In genomic region chr16:71902656-71903365, GRCh38 we compare ENCODE assay signal across 1 cellular context.
TF ChIP-seq lines count a peak whose summit lies in the region.

No MANE protein-coding gene starts in this region.

TF ChIP-seq in HepG2, 621 proteins besides CTCF, POLR2A, EP300 and RAD21:
- TF ChIP-seq ZNF605 (CRISPR knock-in tag; IDR thresholded peaks at IDR 0.05) (0 out of 2 replicates have a peak, but pooled peaks have one; percentile 26), ELF4 (CRISPR knock-in tag; IDR thresholded peaks at IDR 0.05; ENCODE audit: borderline replicate concordance) (0 out of 2 replicates have a peak, but pooled peaks have one; percentile 13), MAFK (conservative IDR thresholded peaks at IDR 0.05 in 1 of 2, IDR thresholded peaks at IDR 0.05 in 1 of 2; ENCODE audit: low read length in 2 of 2) (peak in 1 of 2 experiments; percentile 49; a peak in 2 of 4 replicates), MAFF (IDR thresholded peaks at IDR 0.05; ENCODE audit: low read depth, low read length) (peak; percentile 24; the same call in 1 of the 2 replicates), ZMYM3 (CRISPR knock-in tag; IDR thresholded peaks at IDR 0.05) (peak; percentile 65), TRIM24 (CRISPR knock-in tag; IDR thresholded peaks at IDR 0.05) (no peak), ZNF121 (CRISPR knock-in tag; IDR thresholded peaks at IDR 0.05) (peak; percentile 97), SP2 (CRISPR knock-in tag; IDR thresholded peaks at IDR 0.05) (no peak), ZNF770 (CRISPR knock-in tag; IDR thresholded peaks at IDR 0.05) (peak; percentile 88)
TF ChIP-seq in HepG2: peak in this region for 7.
